19 cellular contexts compared by ENCODE assay signal in genomic region chr22:19180740-19181410, GRCh38. TPM values are rescaled to one million over a fixed set of nuclear protein-coding genes. Genes with fewer than 3 reads are reported as not detected.
"Had no signal": no experiment of that assay in that cellular context is flagged by ENCODE, and none has a peak within 500 bp of the region (broad histone marks: within the 10 kb centered on the region; RNA-seq: fewer than 3 reads in every experiment).

No MANE protein-coding gene starts in this region.

- DNase-seq: activated T-cell treated with anti-CD3 and anti-CD28 coated beads for 4 hours, dorsolateral prefrontal cortex, heart right ventricle, naive B cell, right cardiac atrium, SJCRH30, small intestine had no signal

- H3K36me3 ChIP-seq: prostate gland, SJCRH30, thoracic aorta had no signal

- H3K4me3 ChIP-seq: ascending aorta, dorsolateral prefrontal cortex, gastroesophageal sphincter, heart right ventricle, lung, prostate gland, SJCRH30, thoracic aorta had no signal

- H3K9me3 ChIP-seq: ascending aorta, gastroesophageal sphincter, heart right ventricle, prostate gland, SJCRH30, thoracic aorta had no signal

- H3K27me3 ChIP-seq: ascending aorta, dorsolateral prefrontal cortex, gastroesophageal sphincter, heart right ventricle, SJCRH30 had no signal

- H3K36me3 Mint-ChIP-seq: naive B cell had no signal

- H3K9me3 Mint-ChIP-seq: naive B cell had no signal

- H3K27ac ChIP-seq: ascending aorta, prostate gland, SJCRH30, thoracic aorta had no signal

- FAIRE-seq: endometrium, islet of Langerhans, small intestine had no signal

- ATAC-seq: activated CD4-positive, CD25-positive, alpha-beta regulatory T cell treated with anti-CD3 and anti-CD28 coated beads, Interleukin-2, amount 50 U/mL, for 24 hours; gastroesophageal sphincter; heart right ventricle; right cardiac atrium had no signal

RNA-seq across cellular contexts. Expression of gene GSC2, which starts 30.8 kb away (rescaled TPM):
- total RNA-seq: ascending aorta; gastroesophageal sphincter; heart right ventricle; lung; omental fat pad; right cardiac atrium; SJCRH30; T-helper 2 cell treated with Interferon-gamma antibody and Interleukin-4, amounts not matched to agents 100 ng/mL and 5 ng/mL, for 36 hours; thoracic aorta; urinary bladder had no signal
- polyA plus RNA-seq: esophagus, heart right ventricle, lung, right cardiac atrium, small intestine, urinary bladder had no signal

RNA-seq across cellular contexts. Expression of gene TSSK2, which starts 49.8 kb away (rescaled TPM):
- total RNA-seq: ascending aorta; right cardiac atrium; SJCRH30; T-helper 2 cell treated with Interferon-gamma antibody and Interleukin-4, amounts not matched to agents 100 ng/mL and 5 ng/mL, for 36 hours; thoracic aorta; urinary bladder had no signal
